1 cellular context compared by ENCODE assay signal in genomic region chr7:5508698-5509097, GRCh38.
TF ChIP-seq lines count a peak whose summit lies in the region.

No MANE protein-coding gene starts in this region.

TF ChIP-seq in GM23338, 12 proteins besides CTCF, POLR2A, EP300 and RAD21 (continued from another document):
- TF ChIP-seq, protein P1, sequence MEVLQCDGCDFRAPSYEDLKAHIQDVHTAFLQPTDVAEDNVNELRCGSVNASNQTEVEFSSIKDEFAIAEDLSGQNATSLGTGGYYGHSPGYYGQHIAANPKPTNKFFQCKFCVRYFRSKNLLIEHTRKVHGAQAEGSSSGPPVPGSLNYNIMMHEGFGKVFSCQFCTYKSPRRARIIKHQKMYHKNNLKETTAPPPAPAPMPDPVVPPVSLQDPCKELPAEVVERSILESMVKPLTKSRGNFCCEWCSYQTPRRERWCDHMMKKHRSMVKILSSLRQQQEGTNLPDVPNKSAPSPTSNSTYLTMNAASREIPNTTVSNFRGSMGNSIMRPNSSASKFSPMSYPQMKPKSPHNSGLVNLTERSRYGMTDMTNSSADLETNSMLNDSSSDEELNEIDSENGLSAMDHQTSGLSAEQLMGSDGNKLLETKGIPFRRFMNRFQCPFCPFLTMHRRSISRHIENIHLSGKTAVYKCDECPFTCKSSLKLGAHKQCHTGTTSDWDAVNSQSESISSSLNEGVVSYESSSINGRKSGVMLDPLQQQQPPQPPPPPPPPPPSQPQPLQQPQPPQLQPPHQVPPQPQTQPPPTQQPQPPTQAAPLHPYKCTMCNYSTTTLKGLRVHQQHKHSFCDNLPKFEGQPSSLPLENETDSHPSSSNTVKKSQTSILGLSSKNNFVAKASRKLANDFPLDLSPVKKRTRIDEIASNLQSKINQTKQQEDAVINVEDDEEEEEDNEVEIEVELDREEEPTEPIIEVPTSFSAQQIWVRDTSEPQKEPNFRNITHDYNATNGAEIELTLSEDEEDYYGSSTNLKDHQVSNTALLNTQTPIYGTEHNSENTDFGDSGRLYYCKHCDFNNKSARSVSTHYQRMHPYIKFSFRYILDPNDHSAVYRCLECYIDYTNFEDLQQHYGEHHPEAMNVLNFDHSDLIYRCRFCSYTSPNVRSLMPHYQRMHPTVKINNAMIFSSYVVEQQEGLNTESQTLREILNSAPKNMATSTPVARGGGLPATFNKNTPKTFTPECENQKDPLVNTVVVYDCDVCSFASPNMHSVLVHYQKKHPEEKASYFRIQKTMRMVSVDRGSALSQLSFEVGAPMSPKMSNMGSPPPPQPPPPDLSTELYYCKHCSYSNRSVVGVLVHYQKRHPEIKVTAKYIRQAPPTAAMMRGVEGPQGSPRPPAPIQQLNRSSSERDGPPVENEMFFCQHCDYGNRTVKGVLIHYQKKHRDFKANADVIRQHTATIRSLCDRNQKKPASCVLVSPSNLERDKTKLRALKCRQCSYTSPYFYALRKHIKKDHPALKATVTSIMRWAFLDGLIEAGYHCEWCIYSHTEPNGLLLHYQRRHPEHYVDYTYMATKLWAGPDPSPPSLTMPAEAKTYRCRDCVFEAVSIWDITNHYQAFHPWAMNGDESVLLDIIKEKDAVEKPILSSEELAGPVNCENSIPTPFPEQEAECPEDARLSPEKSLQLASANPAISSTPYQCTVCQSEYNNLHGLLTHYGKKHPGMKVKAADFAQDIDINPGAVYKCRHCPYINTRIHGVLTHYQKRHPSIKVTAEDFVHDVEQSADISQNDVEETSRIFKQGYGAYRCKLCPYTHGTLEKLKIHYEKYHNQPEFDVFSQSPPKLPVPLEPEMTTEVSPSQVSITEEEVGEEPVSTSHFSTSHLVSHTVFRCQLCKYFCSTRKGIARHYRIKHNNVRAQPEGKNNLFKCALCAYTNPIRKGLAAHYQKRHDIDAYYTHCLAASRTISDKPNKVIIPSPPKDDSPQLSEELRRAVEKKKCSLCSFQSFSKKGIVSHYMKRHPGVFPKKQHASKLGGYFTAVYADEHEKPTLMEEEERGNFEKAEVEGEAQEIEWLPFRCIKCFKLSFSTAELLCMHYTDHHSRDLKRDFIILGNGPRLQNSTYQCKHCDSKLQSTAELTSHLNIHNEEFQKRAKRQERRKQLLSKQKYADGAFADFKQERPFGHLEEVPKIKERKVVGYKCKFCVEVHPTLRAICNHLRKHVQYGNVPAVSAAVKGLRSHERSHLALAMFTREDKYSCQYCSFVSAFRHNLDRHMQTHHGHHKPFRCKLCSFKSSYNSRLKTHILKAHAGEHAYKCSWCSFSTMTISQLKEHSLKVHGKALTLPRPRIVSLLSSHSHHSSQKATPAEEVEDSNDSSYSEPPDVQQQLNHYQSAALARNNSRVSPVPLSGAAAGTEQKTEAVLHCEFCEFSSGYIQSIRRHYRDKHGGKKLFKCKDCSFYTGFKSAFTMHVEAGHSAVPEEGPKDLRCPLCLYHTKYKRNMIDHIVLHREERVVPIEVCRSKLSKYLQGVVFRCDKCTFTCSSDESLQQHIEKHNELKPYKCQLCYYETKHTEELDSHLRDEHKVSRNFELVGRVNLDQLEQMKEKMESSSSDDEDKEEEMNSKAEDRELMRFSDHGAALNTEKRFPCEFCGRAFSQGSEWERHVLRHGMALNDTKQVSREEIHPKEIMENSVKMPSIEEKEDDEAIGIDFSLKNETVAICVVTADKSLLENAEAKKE (CRISPR knock-in tag; IDR thresholded peaks at IDR 0.05) = no peak
- TF ChIP-seq STAT1 (IDR thresholded peaks at IDR 0.05; ENCODE audit: unreplicated experiment) (no peak), REST (IDR thresholded peaks at IDR 0.05; ENCODE audit: unreplicated experiment) (no peak)
